Comparison of ENCODE assay signal across 11 cellular contexts in the genomic region with DNA sequence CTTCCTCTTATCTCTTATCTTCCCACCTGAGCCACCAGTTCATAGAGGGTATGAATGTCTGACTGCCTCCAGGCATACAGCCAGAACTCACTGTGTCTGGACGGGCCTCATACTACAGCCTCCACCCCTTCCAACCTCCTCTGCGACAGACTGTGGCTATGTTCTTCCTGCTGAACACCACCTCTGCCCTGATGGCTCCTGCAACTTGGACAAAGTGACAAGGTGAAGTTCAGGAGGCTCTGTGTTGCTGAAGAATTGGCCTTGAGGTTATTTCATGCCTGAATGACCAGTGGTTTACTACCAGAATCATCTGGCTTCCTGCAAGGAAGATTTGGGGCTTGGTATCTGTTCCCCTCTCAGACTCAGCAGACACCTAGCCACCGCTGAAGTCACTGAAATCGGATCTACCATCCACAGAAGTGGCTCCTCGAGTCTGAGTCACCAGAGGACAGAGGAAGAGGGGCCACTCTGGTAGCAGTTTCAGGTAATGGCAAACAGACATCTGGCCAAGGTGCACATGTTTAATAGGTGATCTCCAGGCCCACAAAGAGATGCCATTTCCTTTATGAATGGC. TPM values are rescaled to one million over a fixed set of nuclear protein-coding genes. Genes with fewer than 3 reads are reported as not detected.
A peak's percentile ranks its signal among the peaks of the same experiment; 100 is the strongest.
DNase-seq lines count a peak whose midpoint lies in the region; ATAC-seq and TF ChIP-seq lines count a peak whose summit lies in the region.
"Had no signal": no experiment of that assay in that cellular context is flagged by ENCODE, and none has a peak within 500 bp of the region (broad histone marks: within the 10 kb centered on the region; RNA-seq: fewer than 3 reads in every experiment).

No MANE protein-coding gene starts in this region.

- no peaks in the 10 kb centered on the region for H3K27me3 ChIP-seq in ovary
- H3K27me3 ChIP-seq: adrenal gland had no signal

- peak; percentile 70 for DNase-seq in GM13977 (ENCODE audit: low spot score)
- peak; percentile 55 for DNase-seq in NCI-H2196 (lab: John Stamatoyannopoulos, UW; ENCODE audit: unreplicated experiment)
- DNase-seq in memory B cell (ENCODE audit: low spot score in 2 of 2), result no peak
- no peak for DNase-seq in NCI-H187 treated with DMSO at 0.1 percent for 48 hours (lab: John Stamatoyannopoulos, UW)
- DNase-seq in ovary, result no peak
- DNase-seq in AG20443 (ENCODE audit: low spot score), result no peak

- TF ChIP-seq CTCF in GM13977 (IDR thresholded peaks at IDR 0.05; ENCODE audit: extremely low read depth, insufficient read depth, missing control alignments) (no peak), ovary (IDR thresholded peaks at IDR 0.05) (no peak)

- intact Hi-C loops in ovary (cut with DNase I), result no loop called here

- H3K4me3 ChIP-seq in ovary, result no peak overlapping the region
- H3K4me3 ChIP-seq: adrenal gland had no signal

- peak overlapping the region; percentile 52 for H3K27ac Mint-ChIP-seq in memory B cell

- H3K4me1 ChIP-seq in ovary (ENCODE audit: insufficient read depth), result no peaks in the 10 kb centered on the region

- H3K36me3 ChIP-seq in ovary, result no peaks in the 10 kb centered on the region

- no peaks in the 10 kb centered on the region for H3K27me3 Mint-ChIP-seq in memory B cell

- no peaks in the 10 kb centered on the region for H3K9me3 ChIP-seq in ovary
- H3K9me3 ChIP-seq: adrenal gland had no signal

- peaks cover 32% of the 10 kb centered on the region for H3K4me1 Mint-ChIP-seq in memory B cell

- H3K27ac ChIP-seq in ovary, result no peak overlapping the region
- H3K27ac ChIP-seq: HL-60 had no signal

- no peaks in the 10 kb centered on the region for H3K9me3 Mint-ChIP-seq in memory B cell

- no peak for TF ChIP-seq EP300 in ovary (IDR thresholded peaks at IDR 0.05)

- 83 to 88% (median 88%) methylated on average over 5 of the region's 5 CpGs for WGBS in ovary, 3 donors

- in situ Hi-C loops in GM13977 (cut with MboI; ENCODE audit: low pct_unique_long_range_greater_than_20kb, low sequenced_read_pairs, unreplicated experiment), result no loop called here

- no peak for TF ChIP-seq POLR2A in ovary (IDR thresholded peaks at IDR 0.05)

- H3K36me3 Mint-ChIP-seq in memory B cell, result peaks cover 5% of the 10 kb centered on the region

- ATAC-seq in GM21737 (IDR thresholded peaks at IDR 0.05; ENCODE audit: unreplicated experiment) (peak; percentile 75), memory B cell (ENCODE audit: low read depth) (peak; percentile 83), HG02884 (IDR thresholded peaks at IDR 0.05; ENCODE audit: unreplicated experiment) (no peak)

- peak overlapping the region; percentile 6 for H3K4me3 Mint-ChIP-seq in memory B cell

RNA-seq across cellular contexts. Expression of gene ULK3, which starts 14.2 kb away (rescaled TPM):
- 10 to 100 TPM; 25.2 to 45.7 (median 27.8) TPM for total RNA-seq in ovary
- polyA plus RNA-seq in ovary, result 10 to 100 TPM; 17.4 to 22.6 TPM

RNA-seq across cellular contexts. Expression of gene SCAMP2, which starts 16.0 kb away (rescaled TPM):
- total RNA-seq in ovary, result 10 to 100 TPM; 22.9 to 65.5 (median 53.1) TPM
- 10 to 100 TPM; 27.4 to 60.5 TPM for polyA plus RNA-seq in ovary

RNA-seq across cellular contexts. Expression of gene CPLX3, which starts 30.7 kb away (rescaled TPM):
- not detected for total RNA-seq in ovary
- not detected for polyA plus RNA-seq in ovary
- total RNA-seq: pulmonary artery endothelial cell had no signal

RNA-seq across cellular contexts. Expression of gene MPI, which starts 32.7 kb away (rescaled TPM):
- total RNA-seq in ovary, result 10 to 100 TPM; 42.6 to 55.6 (median 48.6) TPM
- 10 to 100 TPM; 28.8 to 42.4 TPM for polyA plus RNA-seq in ovary

RNA-seq across cellular contexts. Expression of gene LMAN1L, which starts 44.5 kb away (rescaled TPM):
- total RNA-seq in ovary, result not detected
- polyA plus RNA-seq in ovary, result not detected
- total RNA-seq: pulmonary artery endothelial cell had no signal

Comparison
In these comparisons a context has a peak if more than half of its experiments do, and no peak if none do; other contexts are left out.
1. DNase-seq: peak in GM13977 (single experiment) and NCI-H2196 (single experiment); none in memory B cell (0 of 2), NCI-H187 treated with DMSO at 0.1 percent for 48 hours (single experiment), ovary (0 of 5) and AG20443 (single experiment).